Comparison of ENCODE assay signal across 34 cellular contexts in genomic region chr13:68905186-68905585, GRCh38.
"Had no signal": no experiment of that assay in that cellular context is flagged by ENCODE, and none has a peak within 500 bp of the region (broad histone marks: within the 10 kb centered on the region; RNA-seq: fewer than 3 reads in every experiment).

No MANE protein-coding gene starts in this region.

- H3K27me3 ChIP-seq: MG63 had no signal

- H3K36me3 ChIP-seq: MG63 had no signal

- H3K9me3 ChIP-seq: MG63 had no signal

- DNase-seq: Karpas-422, Kasumi-1, MG63, MM.1S, MV-4-11, NCI-H1048, NCI-H1092, NCI-H1092 treated with DMSO at 0.1 percent for 48 hours, NCI-H1105, NCI-H1105 treated with DMSO at 0.1 percent for 48 hours, NCI-H1417, NCI-H1417 treated with DMSO at 0.1 percent for 48 hours, NCI-H1436, NCI-H1436 treated with DMSO at 0.1 percent for 48 hours, NCI-H146, NCI-H1694, NCI-H1694 treated with DMSO at 0.1 percent for 48 hours, NCI-H187, NCI-H187 treated with DMSO at 0.1 percent for 48 hours, NCI-H1930, NCI-H2029, NCI-H2029 treated with DMSO at 0.1 percent for 48 hours, NCI-H2081, NCI-H2081 treated with DMSO at 0.1 percent for 48 hours, NCI-H2107, NCI-H2171, NCI-H2171 treated with DMSO at 0.1 percent for 48 hours, NCI-H2227 treated with DMSO at 0.1 percent for 48 hours, NCI-H226, NCI-H345, NCI-H446, NCI-H446 treated with DMSO at 0.1 percent for 48 hours, NCI-H510A had no signal

- H3K9ac ChIP-seq: KMS-11 had no signal

- H3K4me2 ChIP-seq: KMS-11 had no signal

- H3K4me3 ChIP-seq: MG63 had no signal

- H3K27ac ChIP-seq: KMS-11 had no signal
